ENCODE assay signal across 11 cellular contexts in the genomic region with DNA sequence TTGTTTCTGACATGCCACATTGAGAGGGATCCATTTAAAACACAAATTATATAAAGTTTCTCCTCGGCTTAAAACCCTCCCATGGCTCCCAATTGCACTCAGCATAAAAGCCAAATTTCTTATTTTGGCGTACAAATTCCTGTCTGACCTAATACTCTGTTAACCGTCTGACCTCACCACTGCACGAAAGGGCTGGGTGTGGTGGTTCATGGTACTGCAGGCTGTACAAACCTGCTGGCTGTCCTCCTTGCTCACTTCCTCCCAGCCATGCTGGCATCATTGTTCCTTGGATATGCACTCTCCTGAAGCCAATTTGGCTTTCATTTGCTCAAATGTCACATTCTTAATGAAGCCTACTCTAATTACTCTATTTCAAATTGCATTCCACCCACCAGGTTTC.
DNase-seq lines count a peak whose midpoint lies in the region; ATAC-seq, FAIRE-seq and TF ChIP-seq lines count a peak whose summit lies in the region.
"Had no signal": no experiment of that assay in that cellular context is flagged by ENCODE, and none has a peak within 500 bp of the region (broad histone marks: within the 10 kb centered on the region; RNA-seq: fewer than 3 reads in every experiment).

No MANE protein-coding gene starts in this region.

- H3K18ac ChIP-seq in H1 (ENCODE audit: extremely low read depth, low read length) (no peak overlapping the region), mesenchymal stem cell (ENCODE audit: low read depth in 1 of 2, low read length in 2 of 2) (no peak overlapping the region)

- H3K4me1 ChIP-seq in H1 (replicated peaks in 1 of 4; ENCODE audit: control insufficient read depth in 3 of 4, insufficient read depth in 4 of 4, low read length in 3 of 4) (no peaks in the 10 kb centered on the region), mesenchymal stem cell (ENCODE audit: control insufficient read depth, insufficient read depth, low read depth, low read length) (no peaks in the 10 kb centered on the region)

- H3K4me3 Mint-ChIP-seq in MCF 10A (ENCODE audit: unreplicated experiment) = no peak overlapping the region
- H3K4me3 Mint-ChIP-seq: dendritic cell treated with granulocyte-macrophage colony-stimulating factor and Interleukin-4, amounts not matched to agents 40 ng/mL and 50 ng/mL, for 4 days had no signal

- H3K27ac ChIP-seq in H1 (ENCODE audit: low read depth, low read length) (no peak overlapping the region), mesenchymal stem cell (ENCODE audit: low read length, poor library complexity, severe bottlenecking) (no peak overlapping the region)

- H3K9me3 ChIP-seq in H1 (ENCODE audit: insufficient read depth in 2 of 2, low read depth in 1 of 2, low read length in 1 of 2) (no peaks in the 10 kb centered on the region), mesenchymal stem cell (ENCODE audit: control insufficient read depth, low read length) (no peaks in the 10 kb centered on the region)

- intact Hi-C loops in MCF 10A (cut with micrococcal nuclease) = no loop called here

- no peak overlapping the region for H2BK15ac ChIP-seq in H1 (ENCODE audit: low read length)
- H2BK15ac ChIP-seq in mesenchymal stem cell (ENCODE audit: low read depth, poor library complexity, severe bottlenecking) = no peak overlapping the region

- no peak overlapping the region for H2BK20ac ChIP-seq in H1 (ENCODE audit: low read length)

- no TSS peak for BruUV-seq in MCF 10A (replicated peaks; lab: Mats Ljungman, UMichigan)

- FAIRE-seq in H1 (lab: Jason Lieb, UNC) = peak; percentile 13

- no peak for TF ChIP-seq POLR2A in H1 (IDR thresholded peaks at IDR 0.05; ENCODE audit: control extremely low read depth in 1 of 2, low read depth in 2 of 2, low read length in 2 of 2)

- no peak overlapping the region for H3K56ac ChIP-seq in H1 (replicated peaks; ENCODE audit: insufficient read length, low read depth, low read length)

- no peak overlapping the region for H4K5ac ChIP-seq in H1 (ENCODE audit: insufficient read length, low read depth, low read length)

- DNase-seq in T47D (ENCODE audit: low read depth in 1 of 2, low spot score in 1 of 2) (peak; percentile 7 to 11), MCF 10A (ENCODE audit: unreplicated experiment) (no peak), KBM-7 (peak; percentile 4), H1 (ENCODE audit: low read depth in 1 of 2, low spot score in 2 of 2) (peak in 1 of 2 experiments; percentile 49), mesenchymal stem cell (no peak), pons (ENCODE audit: low spot score) (no peak)
- peak; percentile 5 for DNase-seq in stimulated activated naive CD8-positive, alpha-beta T cell treated with anti-CD3 and anti-CD28 coated beads, Interleukin-15, Interleukin-2, amounts not matched to agents 100 U/mL and 50 U/mL, for 24 hours
- DNase-seq: DMS79 treated with DMSO at 0.1 percent for 48 hours, NCI-H1417 treated with DMSO at 0.1 percent for 48 hours had no signal

- H3K4me2 ChIP-seq in H1 (ENCODE audit: insufficient read depth in 1 of 2, low read depth in 2 of 2, low read length in 2 of 2) (no peak overlapping the region), mesenchymal stem cell (ENCODE audit: low read length, poor library complexity, severe bottlenecking) (no peak overlapping the region)

- WGBS in H1 (ENCODE audit: extremely low coverage in 1 of 2, insufficient coverage in 1 of 2, insufficient read length in 1 of 2, insufficient replicate concordance in 2 of 2, low coverage in 1 of 2, low lambda C conversion rate in 2 of 2, missing lambda C conversion rate in 1 of 2), 2 experiments = 64% methylated on average over 4 of the region's 4 CpGs; no CpG with 5 or more reads in 1 of the 2 experiments
- 39% methylated on average over 4 of the region's 4 CpGs for WGBS in mesenchymal stem cell

- no peaks in the 10 kb centered on the region for H3K23me2 ChIP-seq in H1 (ENCODE audit: low read depth, low read length)

- POLR2A ChIA-PET in MCF 10A (lab: Yijun Ruan, JAX) = no interaction called here
- POLR2A ChIA-PET in H1 (lab: Charles Lee; ENCODE audit: partially characterized antibody) = no interaction called here

- H3K9me3 Mint-ChIP-seq in MCF 10A (ENCODE audit: unreplicated experiment) = peaks cover 38% of the 10 kb centered on the region
- H3K9me3 Mint-ChIP-seq: dendritic cell treated with granulocyte-macrophage colony-stimulating factor and Interleukin-4, amounts not matched to agents 40 ng/mL and 50 ng/mL, for 4 days had no signal

- H2AFZ ChIP-seq in H1 (ENCODE audit: low read length) (no peak overlapping the region), mesenchymal stem cell (ENCODE audit: low read depth, low read length) (no peak overlapping the region)

- no peak overlapping the region for H3K14ac ChIP-seq in H1 (ENCODE audit: insufficient read length)
- H3K14ac ChIP-seq in mesenchymal stem cell (ENCODE audit: low read length in 2 of 2) = no peak overlapping the region

- H3K36me3 ChIP-seq in H1 (ENCODE audit: control insufficient read depth in 2 of 4, insufficient read depth in 4 of 4, low read length in 3 of 4) (no peaks in the 10 kb centered on the region), mesenchymal stem cell (ENCODE audit: control insufficient read depth in 1 of 2, insufficient read depth in 2 of 2, low read depth in 1 of 2, low read length in 2 of 2) (no peaks in the 10 kb centered on the region)

- H3K79me1 ChIP-seq in H1 (ENCODE audit: low read depth, low read length) = no peaks in the 10 kb centered on the region
- H3K79me1 ChIP-seq in mesenchymal stem cell (replicated peaks; ENCODE audit: low read length, poor library complexity, severe bottlenecking) = no peaks in the 10 kb centered on the region

- TF ChIP-seq CTCF in MCF 10A (IDR thresholded peaks at IDR 0.05; ENCODE audit: unreplicated experiment) (no peak), H1 (IDR thresholded peaks at IDR 0.05; ENCODE audit: control extremely low read depth in 1 of 3, insufficient read depth in 1 of 3, low read depth in 1 of 3, low read length in 3 of 3) (peak; percentile 23 to 81 (median 74))

- H4K91ac ChIP-seq in H1 (replicated peaks; ENCODE audit: insufficient read length, low read length) (no peak overlapping the region), mesenchymal stem cell (ENCODE audit: low read length) (no peak overlapping the region)

- no peak overlapping the region for H3K27ac Mint-ChIP-seq in MCF 10A (ENCODE audit: low read depth, unreplicated experiment)
- H3K27ac Mint-ChIP-seq: dendritic cell treated with granulocyte-macrophage colony-stimulating factor and Interleukin-4, amounts not matched to agents 40 ng/mL and 50 ng/mL, for 4 days had no signal

- H2BK120ac ChIP-seq in H1 (replicated peaks; ENCODE audit: low read depth, low read length) = no peak overlapping the region
- no peak overlapping the region for H2BK120ac ChIP-seq in mesenchymal stem cell (ENCODE audit: low read depth, low read length)

- ATAC-seq in stimulated activated naive CD8-positive, alpha-beta T cell treated with anti-CD3 and anti-CD28 coated beads, Interleukin-15, Interleukin-2, amounts not matched to agents 100 U/mL and 50 U/mL, for 24 hours = no peak
- no peak for ATAC-seq in HG03039 (IDR thresholded peaks at IDR 0.05; ENCODE audit: unreplicated experiment)

- H3K36me3 Mint-ChIP-seq in MCF 10A (ENCODE audit: insufficient read depth, unreplicated experiment) = no peaks in the 10 kb centered on the region

- TF ChIP-seq EP300 in H1 (IDR thresholded peaks at IDR 0.05; ENCODE audit: borderline replicate concordance in 1 of 2, low read depth in 2 of 2, low read length in 2 of 2) = no peak

- H3K9ac ChIP-seq in H1 (replicated peaks in 1 of 4; ENCODE audit: extremely low read depth in 1 of 4, low read depth in 3 of 4, low read length in 3 of 4) = no peak overlapping the region
- no peak overlapping the region for H3K9ac ChIP-seq in mesenchymal stem cell (ENCODE audit: low read length)

- H4K8ac ChIP-seq in H1 (ENCODE audit: extremely low read depth, insufficient read depth, low read length) (no peak overlapping the region), mesenchymal stem cell (ENCODE audit: low read length) (no peak overlapping the region)

- no peaks in the 10 kb centered on the region for H3K4me1 Mint-ChIP-seq in MCF 10A (ENCODE audit: insufficient read depth, unreplicated experiment)

- H4K20me1 ChIP-seq in H1 (replicated peaks in 1 of 2; ENCODE audit: control insufficient read depth in 1 of 2, insufficient read depth in 2 of 2, low read length in 2 of 2) = no peaks in the 10 kb centered on the region

- CTCF ChIA-PET in MCF 10A (lab: Yijun Ruan, JAX) (interaction anchor here (0.6 kb wide), 1 partner anchor 75 kb away, joined by 3 read pairs; no protein-coding TSS in a partner anchor), H1 (lab: Charles Lee; ENCODE audit: partially characterized antibody) (interaction anchor here (1.0 to 3.2 kb wide), 3 partner anchors 12 to 333 kb away, joined by 3 to 20 read pairs (median 3); no protein-coding TSS in a partner anchor)

- no peak overlapping the region for H2BK5ac ChIP-seq in H1 (ENCODE audit: low read depth, low read length)
- H2BK5ac ChIP-seq in mesenchymal stem cell (ENCODE audit: low read depth, low read length, poor library complexity, severe bottlenecking) = no peak overlapping the region

- H3K23ac ChIP-seq in H1 (ENCODE audit: insufficient read length) (no peak overlapping the region), mesenchymal stem cell (ENCODE audit: low read length in 2 of 2) (no peak overlapping the region)

- peak; percentile 30 to 46; a peak in 3 of 4 replicates for TF ChIP-seq RAD21 in H1 (IDR thresholded peaks at IDR 0.05 in 1 of 2, conservative IDR thresholded peaks at IDR 0.05 in 1 of 2; ENCODE audit: low read depth in 2 of 2, low read length in 2 of 2)

- in situ Hi-C loops in T47D (cut with HindIII; ENCODE audit: low pct_unique_long_range_greater_than_20kb, low sequenced_read_pairs) = no loop called here
- in situ Hi-C loops in KBM-7 (cut with MboI; ENCODE audit: low pct_unique_long_range_greater_than_20kb, low sequenced_read_pairs) = no loop called here

- no peak overlapping the region for H2AK5ac ChIP-seq in H1 (ENCODE audit: low read depth, low read length)
- H2AK5ac ChIP-seq in mesenchymal stem cell (ENCODE audit: low read length, severe bottlenecking) = no peak overlapping the region

- no peaks in the 10 kb centered on the region for H3K79me2 ChIP-seq in H1 (ENCODE audit: control insufficient read depth in 1 of 2, insufficient read depth in 2 of 2, low read length in 2 of 2)

- H2BK12ac ChIP-seq in H1 (ENCODE audit: low read depth, low read length) = no peak overlapping the region
- no peak overlapping the region for H2BK12ac ChIP-seq in mesenchymal stem cell (ENCODE audit: low read length in 2 of 2)

- H3K27me3 ChIP-seq in H1 (replicated peaks in 1 of 4; ENCODE audit: control insufficient read depth in 3 of 4, extremely low read depth in 1 of 4, insufficient read depth in 3 of 4, low read length in 3 of 4) = no peaks in the 10 kb centered on the region; a peak in 2 of 7 replicates
- H3K27me3 ChIP-seq in mesenchymal stem cell (ENCODE audit: control insufficient read depth in 1 of 2, insufficient read depth in 1 of 2, low read length in 2 of 2) = peaks cover 0 to 8% of the 10 kb centered on the region in 2 experiments

- no peaks in the 10 kb centered on the region for H3K27me3 Mint-ChIP-seq in MCF 10A (ENCODE audit: insufficient read depth, unreplicated experiment)
- H3K27me3 Mint-ChIP-seq: dendritic cell treated with granulocyte-macrophage colony-stimulating factor and Interleukin-4, amounts not matched to agents 40 ng/mL and 50 ng/mL, for 4 days had no signal

- no peak overlapping the region for H3K4me3 ChIP-seq in H1 (ENCODE audit: extremely low read depth in 1 of 4, insufficient read depth in 2 of 4, low read depth in 3 of 4, low read length in 4 of 4)
- H3K4me3 ChIP-seq in mesenchymal stem cell (ENCODE audit: insufficient read depth in 1 of 2, low read depth in 1 of 2, low read length in 2 of 2) = no peak overlapping the region

- H3K4ac ChIP-seq in H1 (replicated peaks; ENCODE audit: insufficient read length, low read depth, low read length) (no peak overlapping the region), mesenchymal stem cell (ENCODE audit: low read depth in 1 of 2, low read length in 2 of 2) (no peak overlapping the region)

Comparison
In these comparisons a context has a peak if more than half of its experiments do, and no peak if none do; other contexts are left out.
1. DNase-seq: peak in T47D (2 of 2), KBM-7 (single experiment) and stimulated activated naive CD8-positive, alpha-beta T cell treated with anti-CD3 and anti-CD28 coated beads, Interleukin-15, Interleukin-2, amounts not matched to agents 100 U/mL and 50 U/mL, for 24 hours (single experiment); none in MCF 10A (single experiment), mesenchymal stem cell (single experiment) and pons (single experiment).